Comparison of ENCODE assay signal across 1 cellular context in the genomic region with DNA sequence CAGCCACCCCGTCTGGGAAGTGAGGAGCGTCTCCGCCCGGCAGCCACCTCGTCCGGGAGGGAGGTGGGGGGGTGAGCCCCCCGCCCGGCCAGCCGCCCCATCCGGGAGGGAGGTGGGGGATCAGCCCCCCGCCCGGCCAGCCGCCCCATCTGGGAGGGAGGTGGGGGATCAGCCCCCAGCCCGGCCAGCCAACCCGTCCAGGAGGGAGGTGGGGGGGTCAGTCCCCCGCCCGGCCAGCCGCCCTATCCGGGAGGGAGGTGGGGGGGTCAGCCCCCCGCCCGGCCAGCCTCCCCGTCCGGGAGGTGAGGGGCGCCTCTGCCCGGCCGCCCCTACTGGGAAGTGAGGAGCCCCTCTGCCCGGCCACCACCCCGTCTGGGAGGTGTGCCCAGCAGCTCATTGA. TPM values are rescaled to one million over a fixed set of nuclear protein-coding genes. Genes with fewer than 3 reads are reported as not detected.
"Had no signal": no experiment of that assay in that cellular context is flagged by ENCODE, and none has a peak within 500 bp of the region (broad histone marks: within the 10 kb centered on the region; RNA-seq: fewer than 3 reads in every experiment).

No MANE protein-coding gene starts in this region.

RNA-seq across cellular contexts. Expression of a gene that starts 54.1 kb away (rescaled TPM):
- total RNA-seq: activated B cell treated with CpG ODN at 0.5 μM for 24 hours had no signal
